Comparison of ENCODE assay signal across 8 cellular contexts in the genomic region with DNA sequence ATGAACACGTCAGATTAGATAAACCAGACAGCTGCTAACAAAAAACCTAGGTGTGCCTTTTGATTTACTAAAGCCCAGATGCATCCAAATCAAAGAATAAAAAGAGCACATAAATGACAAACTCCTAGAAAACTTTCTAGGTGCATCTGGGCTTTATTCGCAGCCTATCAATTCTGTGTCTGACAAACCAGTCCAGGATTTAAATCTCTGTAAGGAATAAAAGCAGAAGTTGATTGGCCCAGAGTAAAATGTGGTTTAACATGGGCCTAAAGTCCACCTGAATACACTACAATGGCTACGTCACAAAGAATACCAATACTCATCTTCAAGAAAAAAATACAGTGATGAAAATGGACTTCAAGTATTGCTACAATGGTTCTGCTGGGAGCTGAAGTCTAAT.
"Had no signal": no experiment of that assay in that cellular context is flagged by ENCODE, and none has a peak within 500 bp of the region (broad histone marks: within the 10 kb centered on the region; RNA-seq: fewer than 3 reads in every experiment).

No MANE protein-coding gene starts in this region.

- DNase-seq: GDM1, GF-D8 had no signal

- FAIRE-seq: G401.6, GM12878, GM12891, GM12892, GM18507, GM19239 had no signal

- ATAC-seq: GM12878 had no signal

- H3K4me3 ChIP-seq: GM12878 had no signal
